Comparison of ENCODE assay signal across 1 cellular context in the genomic region with DNA sequence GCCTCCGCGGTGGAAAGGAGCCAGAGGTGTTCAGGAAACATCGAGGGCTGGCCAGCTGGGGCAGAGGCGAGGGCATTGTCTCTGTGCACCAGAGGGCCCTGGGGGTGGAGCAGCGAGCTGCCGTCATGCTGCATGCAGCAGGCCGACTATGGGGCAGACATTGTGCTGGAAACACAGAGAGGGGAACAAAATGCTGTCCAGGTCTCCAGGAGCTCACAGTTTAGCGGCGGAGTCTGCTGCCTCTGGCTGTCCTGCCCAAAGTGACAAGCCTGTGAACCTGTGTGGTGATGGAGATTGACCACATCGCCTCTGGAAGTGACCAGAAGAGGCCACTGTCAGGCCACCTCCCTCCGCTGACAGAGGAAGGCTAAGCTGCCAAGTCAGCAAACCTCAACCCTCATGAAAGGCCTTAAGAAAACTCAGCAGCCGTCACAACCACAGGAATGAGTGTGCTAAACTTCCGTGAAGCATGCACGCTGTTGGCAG.
TF ChIP-seq lines count a peak whose summit lies in the region.

No MANE protein-coding gene starts in this region.

TF ChIP-seq in GM12878, 131 proteins besides CTCF, POLR2A, EP300 and RAD21 (continued from another document):
- TF ChIP-seq, protein P1, sequence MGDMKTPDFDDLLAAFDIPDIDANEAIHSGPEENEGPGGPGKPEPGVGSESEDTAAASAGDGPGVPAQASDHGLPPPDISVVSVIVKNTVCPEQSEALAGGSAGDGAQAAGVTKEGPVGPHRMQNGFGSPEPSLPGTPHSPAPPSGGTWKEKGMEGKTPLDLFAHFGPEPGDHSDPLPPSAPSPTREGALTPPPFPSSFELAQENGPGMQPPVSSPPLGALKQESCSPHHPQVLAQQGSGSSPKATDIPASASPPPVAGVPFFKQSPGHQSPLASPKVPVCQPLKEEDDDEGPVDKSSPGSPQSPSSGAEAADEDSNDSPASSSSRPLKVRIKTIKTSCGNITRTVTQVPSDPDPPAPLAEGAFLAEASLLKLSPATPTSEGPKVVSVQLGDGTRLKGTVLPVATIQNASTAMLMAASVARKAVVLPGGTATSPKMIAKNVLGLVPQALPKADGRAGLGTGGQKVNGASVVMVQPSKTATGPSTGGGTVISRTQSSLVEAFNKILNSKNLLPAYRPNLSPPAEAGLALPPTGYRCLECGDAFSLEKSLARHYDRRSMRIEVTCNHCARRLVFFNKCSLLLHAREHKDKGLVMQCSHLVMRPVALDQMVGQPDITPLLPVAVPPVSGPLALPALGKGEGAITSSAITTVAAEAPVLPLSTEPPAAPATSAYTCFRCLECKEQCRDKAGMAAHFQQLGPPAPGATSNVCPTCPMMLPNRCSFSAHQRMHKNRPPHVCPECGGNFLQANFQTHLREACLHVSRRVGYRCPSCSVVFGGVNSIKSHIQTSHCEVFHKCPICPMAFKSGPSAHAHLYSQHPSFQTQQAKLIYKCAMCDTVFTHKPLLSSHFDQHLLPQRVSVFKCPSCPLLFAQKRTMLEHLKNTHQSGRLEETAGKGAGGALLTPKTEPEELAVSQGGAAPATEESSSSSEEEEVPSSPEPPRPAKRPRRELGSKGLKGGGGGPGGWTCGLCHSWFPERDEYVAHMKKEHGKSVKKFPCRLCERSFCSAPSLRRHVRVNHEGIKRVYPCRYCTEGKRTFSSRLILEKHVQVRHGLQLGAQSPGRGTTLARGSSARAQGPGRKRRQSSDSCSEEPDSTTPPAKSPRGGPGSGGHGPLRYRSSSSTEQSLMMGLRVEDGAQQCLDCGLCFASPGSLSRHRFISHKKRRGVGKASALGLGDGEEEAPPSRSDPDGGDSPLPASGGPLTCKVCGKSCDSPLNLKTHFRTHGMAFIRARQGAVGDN (IDR thresholded peaks at IDR 0.05), result 0 out of 2 replicates have a peak, but pooled peaks have one; percentile 56
TF ChIP-seq in GM12878: peak in this region for 3.
